In genomic region chr14:36605506-36605857, GRCh38 we compare ENCODE assay signal across 1 cellular context.
TF ChIP-seq lines count a peak whose summit lies in the region.

No MANE protein-coding gene starts in this region.

TF ChIP-seq in GM23338, 12 proteins besides CTCF, POLR2A, EP300 and RAD21 (continued from another document):
- TF ChIP-seq, protein P1, sequence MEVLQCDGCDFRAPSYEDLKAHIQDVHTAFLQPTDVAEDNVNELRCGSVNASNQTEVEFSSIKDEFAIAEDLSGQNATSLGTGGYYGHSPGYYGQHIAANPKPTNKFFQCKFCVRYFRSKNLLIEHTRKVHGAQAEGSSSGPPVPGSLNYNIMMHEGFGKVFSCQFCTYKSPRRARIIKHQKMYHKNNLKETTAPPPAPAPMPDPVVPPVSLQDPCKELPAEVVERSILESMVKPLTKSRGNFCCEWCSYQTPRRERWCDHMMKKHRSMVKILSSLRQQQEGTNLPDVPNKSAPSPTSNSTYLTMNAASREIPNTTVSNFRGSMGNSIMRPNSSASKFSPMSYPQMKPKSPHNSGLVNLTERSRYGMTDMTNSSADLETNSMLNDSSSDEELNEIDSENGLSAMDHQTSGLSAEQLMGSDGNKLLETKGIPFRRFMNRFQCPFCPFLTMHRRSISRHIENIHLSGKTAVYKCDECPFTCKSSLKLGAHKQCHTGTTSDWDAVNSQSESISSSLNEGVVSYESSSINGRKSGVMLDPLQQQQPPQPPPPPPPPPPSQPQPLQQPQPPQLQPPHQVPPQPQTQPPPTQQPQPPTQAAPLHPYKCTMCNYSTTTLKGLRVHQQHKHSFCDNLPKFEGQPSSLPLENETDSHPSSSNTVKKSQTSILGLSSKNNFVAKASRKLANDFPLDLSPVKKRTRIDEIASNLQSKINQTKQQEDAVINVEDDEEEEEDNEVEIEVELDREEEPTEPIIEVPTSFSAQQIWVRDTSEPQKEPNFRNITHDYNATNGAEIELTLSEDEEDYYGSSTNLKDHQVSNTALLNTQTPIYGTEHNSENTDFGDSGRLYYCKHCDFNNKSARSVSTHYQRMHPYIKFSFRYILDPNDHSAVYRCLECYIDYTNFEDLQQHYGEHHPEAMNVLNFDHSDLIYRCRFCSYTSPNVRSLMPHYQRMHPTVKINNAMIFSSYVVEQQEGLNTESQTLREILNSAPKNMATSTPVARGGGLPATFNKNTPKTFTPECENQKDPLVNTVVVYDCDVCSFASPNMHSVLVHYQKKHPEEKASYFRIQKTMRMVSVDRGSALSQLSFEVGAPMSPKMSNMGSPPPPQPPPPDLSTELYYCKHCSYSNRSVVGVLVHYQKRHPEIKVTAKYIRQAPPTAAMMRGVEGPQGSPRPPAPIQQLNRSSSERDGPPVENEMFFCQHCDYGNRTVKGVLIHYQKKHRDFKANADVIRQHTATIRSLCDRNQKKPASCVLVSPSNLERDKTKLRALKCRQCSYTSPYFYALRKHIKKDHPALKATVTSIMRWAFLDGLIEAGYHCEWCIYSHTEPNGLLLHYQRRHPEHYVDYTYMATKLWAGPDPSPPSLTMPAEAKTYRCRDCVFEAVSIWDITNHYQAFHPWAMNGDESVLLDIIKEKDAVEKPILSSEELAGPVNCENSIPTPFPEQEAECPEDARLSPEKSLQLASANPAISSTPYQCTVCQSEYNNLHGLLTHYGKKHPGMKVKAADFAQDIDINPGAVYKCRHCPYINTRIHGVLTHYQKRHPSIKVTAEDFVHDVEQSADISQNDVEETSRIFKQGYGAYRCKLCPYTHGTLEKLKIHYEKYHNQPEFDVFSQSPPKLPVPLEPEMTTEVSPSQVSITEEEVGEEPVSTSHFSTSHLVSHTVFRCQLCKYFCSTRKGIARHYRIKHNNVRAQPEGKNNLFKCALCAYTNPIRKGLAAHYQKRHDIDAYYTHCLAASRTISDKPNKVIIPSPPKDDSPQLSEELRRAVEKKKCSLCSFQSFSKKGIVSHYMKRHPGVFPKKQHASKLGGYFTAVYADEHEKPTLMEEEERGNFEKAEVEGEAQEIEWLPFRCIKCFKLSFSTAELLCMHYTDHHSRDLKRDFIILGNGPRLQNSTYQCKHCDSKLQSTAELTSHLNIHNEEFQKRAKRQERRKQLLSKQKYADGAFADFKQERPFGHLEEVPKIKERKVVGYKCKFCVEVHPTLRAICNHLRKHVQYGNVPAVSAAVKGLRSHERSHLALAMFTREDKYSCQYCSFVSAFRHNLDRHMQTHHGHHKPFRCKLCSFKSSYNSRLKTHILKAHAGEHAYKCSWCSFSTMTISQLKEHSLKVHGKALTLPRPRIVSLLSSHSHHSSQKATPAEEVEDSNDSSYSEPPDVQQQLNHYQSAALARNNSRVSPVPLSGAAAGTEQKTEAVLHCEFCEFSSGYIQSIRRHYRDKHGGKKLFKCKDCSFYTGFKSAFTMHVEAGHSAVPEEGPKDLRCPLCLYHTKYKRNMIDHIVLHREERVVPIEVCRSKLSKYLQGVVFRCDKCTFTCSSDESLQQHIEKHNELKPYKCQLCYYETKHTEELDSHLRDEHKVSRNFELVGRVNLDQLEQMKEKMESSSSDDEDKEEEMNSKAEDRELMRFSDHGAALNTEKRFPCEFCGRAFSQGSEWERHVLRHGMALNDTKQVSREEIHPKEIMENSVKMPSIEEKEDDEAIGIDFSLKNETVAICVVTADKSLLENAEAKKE (CRISPR knock-in tag; IDR thresholded peaks at IDR 0.05) = no peak
- TF ChIP-seq STAT1 (IDR thresholded peaks at IDR 0.05; ENCODE audit: unreplicated experiment) = no peak
- no peak for TF ChIP-seq CREB1 (CRISPR knock-in tag; IDR thresholded peaks at IDR 0.05; ENCODE audit: low read depth)
- no peak for TF ChIP-seq EZH2 (IDR thresholded peaks at IDR 0.05; ENCODE audit: low read depth, unreplicated experiment)
